1 cellular context compared by ENCODE assay signal in the genomic region with DNA sequence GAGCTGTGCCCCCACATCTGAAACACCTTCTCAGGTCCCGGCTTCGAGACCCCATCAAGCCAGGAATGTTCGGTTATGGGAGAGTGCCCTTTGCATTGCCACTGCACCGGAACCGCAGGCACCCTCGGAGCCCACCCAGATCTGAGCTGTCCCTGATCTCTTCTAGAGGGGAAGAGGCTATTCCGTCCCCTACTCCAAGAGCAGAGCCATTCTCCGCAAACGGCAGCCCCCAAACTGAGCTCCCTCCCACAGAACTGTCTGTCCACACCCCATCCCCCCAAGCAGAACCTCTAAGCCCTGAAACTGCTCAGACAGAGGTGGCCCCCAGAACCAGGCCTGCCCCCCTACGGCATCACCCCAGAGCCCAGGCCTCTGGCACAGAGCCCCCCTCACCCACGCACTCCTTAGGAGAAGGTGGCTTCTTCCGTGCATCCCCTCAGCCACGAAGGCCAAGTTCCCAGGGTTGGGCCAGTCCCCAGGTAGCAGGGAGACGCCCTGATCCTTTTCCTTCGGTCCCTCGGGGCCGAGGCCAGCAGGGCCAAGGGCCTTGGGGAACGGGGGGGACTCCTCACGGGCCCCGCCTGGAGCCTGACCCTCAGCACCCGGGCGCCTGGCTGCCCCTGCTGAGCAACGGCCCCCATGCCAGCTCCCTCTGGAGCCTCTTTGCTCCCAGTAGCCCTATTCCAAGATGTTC.
TF ChIP-seq lines count a peak whose summit lies in the region.

No MANE protein-coding gene starts in this region.

TF ChIP-seq in IMR-90, 13 proteins besides CTCF, POLR2A, EP300 and RAD21:
- TF ChIP-seq, protein P1, sequence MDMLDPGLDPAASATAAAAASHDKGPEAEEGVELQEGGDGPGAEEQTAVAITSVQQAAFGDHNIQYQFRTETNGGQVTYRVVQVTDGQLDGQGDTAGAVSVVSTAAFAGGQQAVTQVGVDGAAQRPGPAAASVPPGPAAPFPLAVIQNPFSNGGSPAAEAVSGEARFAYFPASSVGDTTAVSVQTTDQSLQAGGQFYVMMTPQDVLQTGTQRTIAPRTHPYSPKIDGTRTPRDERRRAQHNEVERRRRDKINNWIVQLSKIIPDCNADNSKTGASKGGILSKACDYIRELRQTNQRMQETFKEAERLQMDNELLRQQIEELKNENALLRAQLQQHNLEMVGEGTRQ (IDR thresholded peaks at IDR 0.05; ENCODE audit: low read depth, low read length) = no peak
- TF ChIP-seq FOS (IDR thresholded peaks at IDR 0.05; ENCODE audit: low read depth, low read length) (no peak), BHLHE40 (IDR thresholded peaks at IDR 0.05; ENCODE audit: low read depth, low read length) (no peak), RCOR1 (IDR thresholded peaks at IDR 0.05; ENCODE audit: insufficient replicate concordance, low read length) (no peak), MAZ (IDR thresholded peaks at IDR 0.05; ENCODE audit: borderline replicate concordance, low read depth, low read length) (no peak), RFX5 (IDR thresholded peaks at IDR 0.05; ENCODE audit: low read depth, low read length) (no peak), CEBPB (IDR thresholded peaks at IDR 0.05; ENCODE audit: low read depth, low read length) (no peak), CHD1 (IDR thresholded peaks at IDR 0.05; ENCODE audit: low read depth, low read length) (no peak), MXI1 (IDR thresholded peaks at IDR 0.05; ENCODE audit: borderline replicate concordance, low read depth, low read length) (no peak), MAFK (IDR thresholded peaks at IDR 0.05; ENCODE audit: low read depth, low read length) (no peak)
- TF ChIP-seq, protein P2, sequence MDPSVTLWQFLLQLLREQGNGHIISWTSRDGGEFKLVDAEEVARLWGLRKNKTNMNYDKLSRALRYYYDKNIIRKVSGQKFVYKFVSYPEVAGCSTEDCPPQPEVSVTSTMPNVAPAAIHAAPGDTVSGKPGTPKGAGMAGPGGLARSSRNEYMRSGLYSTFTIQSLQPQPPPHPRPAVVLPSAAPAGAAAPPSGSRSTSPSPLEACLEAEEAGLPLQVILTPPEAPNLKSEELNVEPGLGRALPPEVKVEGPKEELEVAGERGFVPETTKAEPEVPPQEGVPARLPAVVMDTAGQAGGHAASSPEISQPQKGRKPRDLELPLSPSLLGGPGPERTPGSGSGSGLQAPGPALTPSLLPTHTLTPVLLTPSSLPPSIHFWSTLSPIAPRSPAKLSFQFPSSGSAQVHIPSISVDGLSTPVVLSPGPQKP (IDR thresholded peaks at IDR 0.05; ENCODE audit: borderline replicate concordance, low read depth, low read length) = no peak
TF ChIP-seq in IMR-90: peak in this region for 0.
